Comparison of ENCODE assay signal across 21 cellular contexts in genomic region chr9:121216406-121216805, GRCh38.
"Had no signal": no experiment of that assay in that cellular context is flagged by ENCODE, and none has a peak within 500 bp of the region (broad histone marks: within the 10 kb centered on the region; RNA-seq: fewer than 3 reads in every experiment).

No MANE protein-coding gene starts in this region.

- DNase-seq: activated CD4-positive, alpha-beta T cell treated with anti-CD3 and anti-CD28 coated beads, Interleukin-2, amount 50 U/mL, for 1 hour; activated naive CD4-positive, alpha-beta T cell; activated T-cell treated with anti-CD3 and anti-CD28 coated beads for 4 hours; aorta; colonic mucosa; heart right ventricle; mucosa of descending colon; naive thymus-derived CD4-positive, alpha-beta T cell; ovary; right lobe of liver; stimulated activated CD4-positive, alpha-beta T cell treated with anti-CD3 and anti-CD28 coated beads, Interleukin-4, amount 100 ng/mL, for 1 hour; stimulated activated naive CD8-positive, alpha-beta T cell treated with anti-CD3 and anti-CD28 coated beads, Interleukin-15, amount 100 ng/mL, for 72 hours had no signal

- ATAC-seq: activated CD4-positive, CD25-positive, alpha-beta regulatory T cell treated with anti-CD3 and anti-CD28 coated beads, Interleukin-2, amount 50 U/mL, for 24 hours; activated T-helper 17 cell treated with anti-CD3 and anti-CD28 coated beads, Interleukin-2, amount 50 U/mL, for 72 hours; heart right ventricle; mucosa of descending colon; naive thymus-derived CD4-positive, alpha-beta T cell; right lobe of liver; stimulated activated naive CD8-positive, alpha-beta T cell treated with anti-CD3 and anti-CD28 coated beads, Interleukin-15, amount 100 ng/mL, for 72 hours had no signal

- H3K27me3 ChIP-seq: colonic mucosa, heart right ventricle, ovary, right lobe of liver had no signal

- H3K9me3 ChIP-seq: colonic mucosa, heart right ventricle, mucosa of descending colon, ovary, right lobe of liver had no signal

- H3K4me1 Mint-ChIP-seq: central memory CD8-positive, alpha-beta T cell had no signal

- H2AFZ ChIP-seq: neural progenitor cell had no signal

- H3K4me3 ChIP-seq: colonic mucosa, heart right ventricle, mucosa of descending colon, neural progenitor cell, ovary, right lobe of liver, smooth muscle cell had no signal

- H3K36me3 ChIP-seq: colonic mucosa, heart right ventricle, neural progenitor cell, ovary, right lobe of liver had no signal

- H3K4me2 ChIP-seq: neural progenitor cell, smooth muscle cell had no signal

- H3K27ac Mint-ChIP-seq: activated T-helper 17 cell treated with anti-CD3 and anti-CD28 coated beads, Interleukin-2, amount 50 U/mL, for 72 hours; memory B cell; neural progenitor cell; stimulated activated naive CD8-positive, alpha-beta T cell treated with anti-CD3 and anti-CD28 coated beads, Interleukin-15, amount 100 ng/mL, for 72 hours; type B pancreatic cell had no signal

- H3K4me1 ChIP-seq: colonic mucosa, right lobe of liver had no signal

- H3K9ac ChIP-seq: neural progenitor cell had no signal

- H3K27ac ChIP-seq: colonic mucosa, heart right ventricle, neural progenitor cell, ovary, right lobe of liver had no signal

- H3K4me3 Mint-ChIP-seq: activated T-helper 17 cell treated with anti-CD3 and anti-CD28 coated beads, Interleukin-2, amount 50 U/mL, for 72 hours; central memory CD8-positive, alpha-beta T cell; memory B cell; naive thymus-derived CD4-positive, alpha-beta T cell; neural progenitor cell; stimulated activated naive CD8-positive, alpha-beta T cell treated with anti-CD3 and anti-CD28 coated beads, Interleukin-15, amount 100 ng/mL, for 72 hours; type B pancreatic cell had no signal

- FAIRE-seq: endometrium, TTC549 had no signal

- H3K9me3 Mint-ChIP-seq: activated T-helper 17 cell treated with anti-CD3 and anti-CD28 coated beads, Interleukin-2, amount 50 U/mL, for 72 hours; central memory CD8-positive, alpha-beta T cell; memory B cell; naive thymus-derived CD4-positive, alpha-beta T cell; neural progenitor cell; stimulated activated naive CD8-positive, alpha-beta T cell treated with anti-CD3 and anti-CD28 coated beads, Interleukin-15, amount 100 ng/mL, for 72 hours; type B pancreatic cell had no signal

- H3K36me3 Mint-ChIP-seq: neural progenitor cell, type B pancreatic cell had no signal

- H3K27me3 Mint-ChIP-seq: activated T-helper 17 cell treated with anti-CD3 and anti-CD28 coated beads, Interleukin-2, amount 50 U/mL, for 72 hours; central memory CD8-positive, alpha-beta T cell; memory B cell; naive thymus-derived CD4-positive, alpha-beta T cell; stimulated activated naive CD8-positive, alpha-beta T cell treated with anti-CD3 and anti-CD28 coated beads, Interleukin-15, amount 100 ng/mL, for 72 hours; type B pancreatic cell had no signal
